In the genomic region with DNA sequence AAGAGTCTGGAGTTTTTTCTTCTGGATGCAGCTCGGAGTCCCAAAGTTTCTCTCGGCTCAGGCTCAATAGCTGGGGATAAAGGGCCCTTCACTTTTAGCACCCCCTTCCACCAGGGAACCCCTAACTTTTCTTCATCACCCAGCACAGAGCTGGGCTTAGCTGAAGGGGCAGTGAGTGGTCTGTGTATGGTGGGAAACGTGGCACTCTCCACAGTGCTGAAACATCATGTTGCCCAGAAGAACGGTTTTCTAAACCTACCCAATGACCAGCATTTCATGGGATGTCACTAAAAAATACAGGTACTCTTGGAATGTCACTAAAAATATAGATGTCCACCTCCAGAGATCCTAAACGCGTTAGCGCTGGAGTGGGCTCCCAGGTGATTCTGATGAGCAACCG, we compare ENCODE assay signal across 23 cellular contexts. TPM values are rescaled to one million over a fixed set of nuclear protein-coding genes. Genes with fewer than 3 reads are reported as not detected.
"Had no signal": no experiment of that assay in that cellular context is flagged by ENCODE, and none has a peak within 500 bp of the region (broad histone marks: within the 10 kb centered on the region; RNA-seq: fewer than 3 reads in every experiment).

No MANE protein-coding gene starts in this region.

- DNase-seq: cortex of kidney; dorsolateral prefrontal cortex; effector CD8-positive, alpha-beta T cell; foreskin melanocyte; head of caudate nucleus; kidney glomerular epithelial cell; mammary epithelial cell; naive thymus-derived CD8-positive, alpha-beta T cell; nucleus accumbens; pancreas; right lobe of liver; stimulated activated CD4-positive, alpha-beta T cell treated with anti-CD3 and anti-CD28 coated beads, Interleukin-4, amount 100 ng/mL, for 1 hour; stimulated activated CD8-positive, alpha-beta memory T cell treated with anti-CD3 and anti-CD28 coated beads, Interleukin-4, amount 100 ng/mL, for 48 hours; stimulated activated naive CD8-positive, alpha-beta T cell treated with anti-CD3 and anti-CD28 coated beads, Interleukin-15, Interleukin-2, amounts not matched to agents 100 U/mL and 50 U/mL, for 24 hours; thyroid gland; upper lobe of right lung had no signal

- H3K36me3 Mint-ChIP-seq: stimulated activated effector memory CD8-positive, alpha-beta T cell treated with anti-CD3 and anti-CD28 coated beads, Interleukin-12 subunit alpha, Interleukin-12 subunit beta, amount 100 ng/mL, for 72 hours had no signal

- H3K9me3 ChIP-seq: pancreas, right lobe of liver, suprapubic skin, thyroid gland, upper lobe of right lung, vagina had no signal

- ATAC-seq: naive thymus-derived CD8-positive, alpha-beta T cell; pancreas; right lobe of liver; stimulated activated effector memory CD8-positive, alpha-beta T cell treated with anti-CD3 and anti-CD28 coated beads, Interleukin-12 subunit alpha, Interleukin-12 subunit beta, amount 100 ng/mL, for 72 hours; stimulated activated naive CD8-positive, alpha-beta T cell treated with anti-CD3 and anti-CD28 coated beads, Interleukin-15, Interleukin-2, amounts not matched to agents 100 U/mL and 50 U/mL, for 24 hours; upper lobe of right lung had no signal

- H3K27me3 ChIP-seq: hepatocyte, pancreas, right lobe of liver, suprapubic skin, thyroid gland, vagina had no signal

- H3K4me3 Mint-ChIP-seq: naive thymus-derived CD8-positive, alpha-beta T cell; stimulated activated effector memory CD8-positive, alpha-beta T cell treated with anti-CD3 and anti-CD28 coated beads, Interleukin-12 subunit alpha, Interleukin-12 subunit beta, amount 100 ng/mL, for 72 hours had no signal

- H3K4me3 ChIP-seq: dorsolateral prefrontal cortex, hepatocyte, pancreas, right lobe of liver, suprapubic skin, thyroid gland, upper lobe of right lung, vagina had no signal

- H3K4me1 ChIP-seq: pancreas, right lobe of liver, suprapubic skin, thyroid gland, upper lobe of right lung, vagina had no signal

- H2AFZ ChIP-seq: hepatocyte had no signal

- H3K36me3 ChIP-seq: pancreas, right lobe of liver, suprapubic skin, thyroid gland, upper lobe of right lung, vagina had no signal

- H3K27ac ChIP-seq: dorsolateral prefrontal cortex, hepatocyte, pancreas, right lobe of liver, suprapubic skin, thyroid gland, upper lobe of right lung, vagina had no signal

- H3K27ac Mint-ChIP-seq: naive thymus-derived CD8-positive, alpha-beta T cell; stimulated activated effector memory CD8-positive, alpha-beta T cell treated with anti-CD3 and anti-CD28 coated beads, Interleukin-12 subunit alpha, Interleukin-12 subunit beta, amount 100 ng/mL, for 72 hours had no signal

- H3K79me2 ChIP-seq: hepatocyte had no signal

- H3K4me2 ChIP-seq: hepatocyte had no signal

RNA-seq across cellular contexts. Expression of a gene that starts 12.0 kb away (rescaled TPM):
- total RNA-seq: mammary epithelial cell; mononuclear cell; naive thymus-derived CD8-positive, alpha-beta T cell; right lobe of liver; thyroid gland; vagina had no signal
- polyA plus RNA-seq: naive thymus-derived CD8-positive, alpha-beta T cell; neural cell had no signal

RNA-seq across cellular contexts. Expression of a gene that starts 22.4 kb away (rescaled TPM):
- polyA plus RNA-seq: naive thymus-derived CD8-positive, alpha-beta T cell had no signal

RNA-seq across cellular contexts. Expression of a gene that starts 53.8 kb away (rescaled TPM):
- total RNA-seq: mammary epithelial cell; naive thymus-derived CD8-positive, alpha-beta T cell; pancreas; progenitor cell of endocrine pancreas; right lobe of liver; thyroid gland; upper lobe of right lung had no signal
- polyA plus RNA-seq: mammary epithelial cell; naive thymus-derived CD8-positive, alpha-beta T cell; neural cell; pancreas had no signal
